In genomic region chr10:47383254-47384147, GRCh38 we compare ENCODE assay signal across 9 cellular contexts. TPM values are rescaled to one million over a fixed set of nuclear protein-coding genes. Genes with fewer than 3 reads are reported as not detected.
DNase-seq lines count a peak whose midpoint lies in the region; ATAC-seq and TF ChIP-seq lines count a peak whose summit lies in the region.
"Had no signal": no experiment of that assay in that cellular context is flagged by ENCODE, and none has a peak within 500 bp of the region (broad histone marks: within the 10 kb centered on the region; RNA-seq: fewer than 3 reads in every experiment).

No MANE protein-coding gene starts in this region.

- H4K20me1 ChIP-seq in Karpas-422 (ENCODE audit: insufficient read depth, low read depth, low read length), result no peaks in the 10 kb centered on the region

- peak overlapping the region; percentile 52 for H3K27ac Mint-ChIP-seq in activated T-helper 2 cell treated with anti-CD3 and anti-CD28 coated beads, Interferon-gamma antibody, Interleukin-2, Interleukin-4, amounts not matched to agents 10 μg/mL and 5 μg/mL and 100 μg/mL, durations not matched to agents 14 hours and 24 hours and 36 hours

- TF ChIP-seq POLR2A in testis (IDR thresholded peaks at IDR 0.05), result no peak

- ATAC-seq in HG03520 (IDR thresholded peaks at IDR 0.05; ENCODE audit: unreplicated experiment), result no peak

- no peak overlapping the region for H3K27ac ChIP-seq in Karpas-422 (ENCODE audit: low read length)
- peak overlapping the region; percentile 91 for H3K27ac ChIP-seq in layer of hippocampus (ENCODE audit: low read depth, low read length)
- H3K27ac ChIP-seq in testis, result peak overlapping the region in 1 of 2 donors; percentile 34

- H3K4me1 Mint-ChIP-seq in activated T-helper 2 cell treated with anti-CD3 and anti-CD28 coated beads, Interferon-gamma antibody, Interleukin-2, Interleukin-4, amounts not matched to agents 10 μg/mL and 5 μg/mL and 100 μg/mL, durations not matched to agents 14 hours and 24 hours and 36 hours (ENCODE audit: low read depth), result peaks cover 19% of the 10 kb centered on the region

- intact Hi-C loops in activated T-helper 2 cell treated with anti-CD3 and anti-CD28 coated beads, Interferon-gamma antibody, Interleukin-2, Interleukin-4, amounts not matched to agents 10 μg/mL and 5 μg/mL and 100 μg/mL, durations not matched to agents 14 hours and 24 hours and 36 hours (cut with micrococcal nuclease), result no loop called here
- intact Hi-C loops in testis (cut with DNase I; ENCODE audit: low total_unique reads), result no loop called here

- H3K27me3 Mint-ChIP-seq in activated T-helper 2 cell treated with anti-CD3 and anti-CD28 coated beads, Interferon-gamma antibody, Interleukin-2, Interleukin-4, amounts not matched to agents 10 μg/mL and 5 μg/mL and 100 μg/mL, durations not matched to agents 14 hours and 24 hours and 36 hours (ENCODE audit: low read depth), result peaks cover 27% of the 10 kb centered on the region

- H3K36me3 Mint-ChIP-seq in activated T-helper 2 cell treated with anti-CD3 and anti-CD28 coated beads, Interferon-gamma antibody, Interleukin-2, Interleukin-4, amounts not matched to agents 10 μg/mL and 5 μg/mL and 100 μg/mL, durations not matched to agents 14 hours and 24 hours and 36 hours (ENCODE audit: low read depth), result peaks cover 7% of the 10 kb centered on the region

- peaks cover 2% of the 10 kb centered on the region; the same call in 1 of the 2 replicates for H3K27me3 ChIP-seq in Karpas-422 (ENCODE audit: low read length)
- no peaks in the 10 kb centered on the region for H3K27me3 ChIP-seq in layer of hippocampus (ENCODE audit: control insufficient read depth, insufficient read depth, low read length)
- H3K27me3 ChIP-seq in testis, result no peaks in the 10 kb centered on the region

- peak overlapping the region; percentile 65 for H3K4me3 ChIP-seq in Karpas-422 (ENCODE audit: low read length)
- H3K4me3 ChIP-seq in testis, result peak overlapping the region; percentile 79 to 92

- WGBS in testis, 2 donors, result 15% methylated on average over 9 of the region's 9 CpGs

- no peaks in the 10 kb centered on the region for H3K79me2 ChIP-seq in Karpas-422 (ENCODE audit: low read length)

- H3K36me3 ChIP-seq in Karpas-422 (ENCODE audit: insufficient read depth, low read length), result no peaks in the 10 kb centered on the region
- no peaks in the 10 kb centered on the region for H3K36me3 ChIP-seq in testis (ENCODE audit: low read depth, missing control alignments)

- H3K4me2 ChIP-seq in Karpas-422 (ENCODE audit: low read depth, low read length, poor library complexity, severe bottlenecking), result peak overlapping the region; percentile 66

- TF ChIP-seq CTCF in testis (IDR thresholded peaks at IDR 0.05), result no peak

- peaks cover 18% of the 10 kb centered on the region for H3K9me3 Mint-ChIP-seq in activated T-helper 2 cell treated with anti-CD3 and anti-CD28 coated beads, Interferon-gamma antibody, Interleukin-2, Interleukin-4, amounts not matched to agents 10 μg/mL and 5 μg/mL and 100 μg/mL, durations not matched to agents 14 hours and 24 hours and 36 hours

- H3K4me3 Mint-ChIP-seq in activated T-helper 2 cell treated with anti-CD3 and anti-CD28 coated beads, Interferon-gamma antibody, Interleukin-2, Interleukin-4, amounts not matched to agents 10 μg/mL and 5 μg/mL and 100 μg/mL, durations not matched to agents 14 hours and 24 hours and 36 hours (ENCODE audit: low read depth), result peak overlapping the region; percentile 86

- peak overlapping the region; percentile 59 for H3K9ac ChIP-seq in Karpas-422 (ENCODE audit: low read length)

- H3K9me3 ChIP-seq in Karpas-422 (ENCODE audit: low read length) (no peaks in the 10 kb centered on the region), testis (no peaks in the 10 kb centered on the region)

- H3K9me2 ChIP-seq in Karpas-422 (replicated peaks; ENCODE audit: insufficient read depth, low read length), result no peaks in the 10 kb centered on the region

- peaks cover 16% of the 10 kb centered on the region for H3K4me1 ChIP-seq in Karpas-422 (ENCODE audit: low read length)
- H3K4me1 ChIP-seq in testis, result no peaks in the 10 kb centered on the region

- peak overlapping the region; percentile 93 for H2AFZ ChIP-seq in Karpas-422 (ENCODE audit: low read length)

- peak; percentile 80 for DNase-seq in COLO668 (lab: John Stamatoyannopoulos, UW; ENCODE audit: unreplicated experiment)
- DNase-seq in Karpas-422, result no peak
- DNase-seq in activated T-helper 2 cell treated with anti-CD3 and anti-CD28 coated beads, Interferon-gamma antibody, Interleukin-2, Interleukin-4, amounts not matched to agents 10 μg/mL and 5 μg/mL and 100 μg/mL, durations not matched to agents 14 hours and 24 hours and 36 hours (ENCODE audit: low spot score), result no peak
- no peak for DNase-seq in testis
- no peak for DNase-seq in stimulated activated CD4-positive, alpha-beta T cell treated with anti-CD3 and anti-CD28 coated beads, Interleukin-1b, Interleukin-23, amount 100 ng/mL, for 48 hours
- DNase-seq in activated gamma-delta T cell (lab: John Stamatoyannopoulos, UW), result no peak

RNA-seq across cellular contexts. Expression of gene ZNF488, which starts 0.6 kb away (rescaled TPM):
- total RNA-seq in Karpas-422 (2014; rRNA removed; shearing (Covaris generic); ENCODE audit: low replicate concordance), result not detected in 2 replicates
- total RNA-seq in activated T-helper 2 cell treated with anti-CD3 and anti-CD28 coated beads, Interferon-gamma antibody, Interleukin-2, Interleukin-4, amounts not matched to agents 10 μg/mL and 5 μg/mL and 100 μg/mL, durations not matched to agents 14 hours and 24 hours and 36 hours, result 1.4 and 1.7 TPM in 2 replicates
- total RNA-seq in testis, result 1 to 10 TPM; 2.7 to 3.2 TPM
- polyA plus RNA-seq in testis (ENCODE audit: insufficient read depth, low read depth, low replicate concordance), result 2.0 TPM

RNA-seq across cellular contexts. Expression of gene RBP3, which starts 35.3 kb away (rescaled TPM):
- total RNA-seq in Karpas-422 (2014; rRNA removed; shearing (Covaris generic); ENCODE audit: low replicate concordance), result not detected in 2 replicates
- not detected in 2 replicates for total RNA-seq in activated T-helper 2 cell treated with anti-CD3 and anti-CD28 coated beads, Interferon-gamma antibody, Interleukin-2, Interleukin-4, amounts not matched to agents 10 μg/mL and 5 μg/mL and 100 μg/mL, durations not matched to agents 14 hours and 24 hours and 36 hours
- under 1 TPM in 1 of 2 donors, not detected in 1; 0.25 TPM for total RNA-seq in testis
- polyA plus RNA-seq in testis (ENCODE audit: insufficient read depth, low read depth, low replicate concordance), result 0.09 TPM
- total RNA-seq: M059J had no signal
